23 cellular contexts compared by ENCODE assay signal in the genomic region with DNA sequence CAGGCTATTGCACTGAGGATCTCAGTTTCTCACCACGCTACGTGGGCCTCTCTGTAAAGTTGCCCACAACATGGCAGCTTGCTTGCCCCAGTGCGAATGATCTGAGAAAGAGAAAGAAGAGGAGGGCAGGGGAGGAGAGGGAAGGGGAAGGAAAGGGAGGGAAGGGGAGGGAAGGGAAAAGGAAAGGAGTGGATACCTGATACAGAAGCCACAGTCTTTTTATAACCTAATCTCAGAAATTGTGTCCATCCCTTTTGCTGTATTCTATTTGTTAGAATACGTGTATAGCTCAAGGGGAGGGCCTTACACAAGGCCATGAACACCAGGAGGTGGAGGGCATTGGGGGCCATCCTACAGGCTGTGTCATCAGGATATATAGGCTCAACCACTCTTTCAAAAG.
DNase-seq lines count a peak whose midpoint lies in the region; ATAC-seq, FAIRE-seq and TF ChIP-seq lines count a peak whose summit lies in the region.
"Had no signal": no experiment of that assay in that cellular context is flagged by ENCODE, and none has a peak within 500 bp of the region (broad histone marks: within the 10 kb centered on the region; RNA-seq: fewer than 3 reads in every experiment).

No MANE protein-coding gene starts in this region.

- H3K9me3 ChIP-seq in HepG2 (ENCODE audit: low read length) = no peaks in the 10 kb centered on the region
- no peaks in the 10 kb centered on the region for H3K9me3 ChIP-seq in right lobe of liver
- no peaks in the 10 kb centered on the region for H3K9me3 ChIP-seq in SU-DHL-6 (ENCODE audit: insufficient read depth, low read length)
- peaks cover 6% of the 10 kb centered on the region for H3K9me3 ChIP-seq in mesenchymal stem cell (ENCODE audit: control insufficient read depth, low read length)

- H3K27me3 ChIP-seq in HepG2 (ENCODE audit: control insufficient read depth in 1 of 2, insufficient read depth in 2 of 2, low read length in 2 of 2) (0 out of 5 replicates have a peak, but pooled peaks cover 0 to 4% of the 10 kb centered on the region in 2 experiments), right lobe of liver (no peaks in the 10 kb centered on the region), SU-DHL-6 (ENCODE audit: low read length) (no peaks in the 10 kb centered on the region), mesenchymal stem cell (ENCODE audit: control insufficient read depth in 1 of 2, insufficient read depth in 1 of 2, low read length in 2 of 2) (no peaks in the 10 kb centered on the region)
- H3K27me3 ChIP-seq: BLaER1 treated with 17β-estradiol and CSF1 and Interleukin-3, amounts not matched to agents 10 nM and 100 nM had no signal

- no peak for TF ChIP-seq EP300 in HepG2 (IDR thresholded peaks at IDR 0.05; ENCODE audit: low read depth in 2 of 2, low read length in 2 of 2)
- TF ChIP-seq EP300 in HepG2 (CRISPR knock-in tag; IDR thresholded peaks at IDR 0.05; ENCODE audit: borderline replicate concordance) = no peak

- no peak for TF ChIP-seq CTCF in HepG2 (CRISPR knock-in tag; IDR thresholded peaks at IDR 0.05)
- TF ChIP-seq CTCF in right lobe of liver (IDR thresholded peaks at IDR 0.05) = no peak
- TF ChIP-seq CTCF in SU-DHL-6 (IDR thresholded peaks at IDR 0.05; ENCODE audit: insufficient read depth, low read length, poor library complexity, severe bottlenecking) = no peak

- H3K36me3 ChIP-seq in HepG2 (replicated peaks in 1 of 2; ENCODE audit: control insufficient read depth in 1 of 2, insufficient read depth in 2 of 2, low read length in 2 of 2) (no peaks in the 10 kb centered on the region), right lobe of liver (no peaks in the 10 kb centered on the region), SU-DHL-6 (ENCODE audit: low read length) (no peaks in the 10 kb centered on the region), mesenchymal stem cell (ENCODE audit: control insufficient read depth in 1 of 2, insufficient read depth in 2 of 2, low read depth in 1 of 2, low read length in 2 of 2) (no peaks in the 10 kb centered on the region)
- H3K36me3 ChIP-seq: BLaER1 treated with 17β-estradiol and CSF1 and Interleukin-3, amounts not matched to agents 10 nM and 100 nM had no signal

- no peak overlapping the region for H3K27ac ChIP-seq in HepG2 (ENCODE audit: extremely low read length, insufficient read depth, low read length)
- no peak overlapping the region for H3K27ac ChIP-seq in right lobe of liver
- H3K27ac ChIP-seq in SU-DHL-6 (ENCODE audit: low read depth, low read length) = no peak overlapping the region
- no peak overlapping the region for H3K27ac ChIP-seq in mesenchymal stem cell (ENCODE audit: low read length, poor library complexity, severe bottlenecking)
- H3K27ac ChIP-seq: 22Rv1; A549; BLaER1 treated with 17β-estradiol and CSF1 and Interleukin-3, amounts not matched to agents 10 nM and 100 nM; C4-2B had no signal

- POLR2A ChIA-PET in HepG2 (lab: Yijun Ruan, JAX) = no interaction called here

- CTCF ChIA-PET in HepG2 (lab: Yijun Ruan, JAX; ENCODE audit: low intra/inter-chr PET ratio, low total read pairs) = no interaction called here

- no peak overlapping the region for H3K18ac ChIP-seq in mesenchymal stem cell (ENCODE audit: low read depth in 1 of 2, low read length in 2 of 2)

- no peak overlapping the region for H3K4me2 ChIP-seq in HepG2 (ENCODE audit: low read depth, low read length)
- H3K4me2 ChIP-seq in SU-DHL-6 (ENCODE audit: low read depth, low read length, poor library complexity, severe bottlenecking) = no peak overlapping the region
- no peak overlapping the region for H3K4me2 ChIP-seq in mesenchymal stem cell (ENCODE audit: low read length, poor library complexity, severe bottlenecking)
- H3K4me2 ChIP-seq: A549; BLaER1 treated with 17β-estradiol and CSF1 and Interleukin-3, amounts not matched to agents 10 nM and 100 nM had no signal

- H4K8ac ChIP-seq in mesenchymal stem cell (ENCODE audit: low read length) = no peak overlapping the region

- H4K91ac ChIP-seq in mesenchymal stem cell (ENCODE audit: low read length) = peak overlapping the region; percentile 19

- no peak overlapping the region for H3K14ac ChIP-seq in mesenchymal stem cell (ENCODE audit: low read length in 2 of 2)

- H3K4me1 Mint-ChIP-seq in stimulated activated effector memory CD8-positive, alpha-beta T cell treated with anti-CD3 and anti-CD28 coated beads, Interleukin-12 subunit alpha, Interleukin-12 subunit beta, amount 100 ng/mL, for 72 hours = peaks cover 20% of the 10 kb centered on the region
- H3K4me1 Mint-ChIP-seq: B cell had no signal

- H4K20me1 ChIP-seq in HepG2 (ENCODE audit: insufficient read depth, low read length) (no peaks in the 10 kb centered on the region; the same call in 1 of the 2 replicates), SU-DHL-6 (ENCODE audit: low read depth, low read length) (no peaks in the 10 kb centered on the region)
- H4K20me1 ChIP-seq: BLaER1 treated with 17β-estradiol and CSF1 and Interleukin-3, amounts not matched to agents 10 nM and 100 nM had no signal

- no TSS peak for BruUV-seq in HepG2 (replicated peaks; lab: Mats Ljungman, UMichigan)

- no peak overlapping the region for H3K27ac Mint-ChIP-seq in stimulated activated effector memory CD8-positive, alpha-beta T cell treated with anti-CD3 and anti-CD28 coated beads, Interleukin-12 subunit alpha, Interleukin-12 subunit beta, amount 100 ng/mL, for 72 hours
- H3K27ac Mint-ChIP-seq: B cell; CD4-positive, alpha-beta T cell; CD8-positive, alpha-beta T cell had no signal

- no peak overlapping the region for H3K4ac ChIP-seq in mesenchymal stem cell (ENCODE audit: low read depth in 1 of 2, low read length in 2 of 2)

- H2BK120ac ChIP-seq in mesenchymal stem cell (ENCODE audit: low read depth, low read length) = no peak overlapping the region

- peaks cover 8% of the 10 kb centered on the region for H3K4me1 ChIP-seq in HepG2 (ENCODE audit: insufficient read depth, low read length)
- H3K4me1 ChIP-seq in right lobe of liver = peaks cover 0 to 8% (median 0%) of the 10 kb centered on the region in 4 donors
- H3K4me1 ChIP-seq in mesenchymal stem cell (ENCODE audit: control insufficient read depth, insufficient read depth, low read depth, low read length) = peaks cover 2% of the 10 kb centered on the region
- H3K4me1 ChIP-seq: A549 had no signal

- H3K4me3 ChIP-seq in HepG2 (replicated peaks in 1 of 3; ENCODE audit: insufficient read depth in 1 of 3, low read depth in 2 of 3, low read length in 3 of 3) (no peak overlapping the region), right lobe of liver (no peak overlapping the region), SU-DHL-6 (ENCODE audit: insufficient read depth, low read length, poor library complexity, severe bottlenecking) (no peak overlapping the region), mesenchymal stem cell (ENCODE audit: insufficient read depth in 1 of 2, low read depth in 1 of 2, low read length in 2 of 2) (no peak overlapping the region)
- H3K4me3 ChIP-seq: A549; BLaER1 treated with 17β-estradiol and CSF1 and Interleukin-3, amounts not matched to agents 10 nM and 100 nM had no signal

- H2AFZ ChIP-seq in HepG2 (ENCODE audit: low read length) (no peak overlapping the region), SU-DHL-6 (ENCODE audit: low read depth, low read length, severe bottlenecking) (peak overlapping the region; percentile 9), mesenchymal stem cell (ENCODE audit: low read depth, low read length) (no peak overlapping the region)

- no peaks in the 10 kb centered on the region for H3K79me1 ChIP-seq in mesenchymal stem cell (replicated peaks; ENCODE audit: low read length, poor library complexity, severe bottlenecking)

- no peak for DNase-seq in HepG2 (ENCODE audit: low spot score)
- no peak for DNase-seq in right lobe of liver
- DNase-seq in mesenchymal stem cell = no peak
- no peak for DNase-seq in posterior cingulate gyrus
- DNase-seq in NCI-H187 treated with DMSO at 0.1 percent for 48 hours (lab: John Stamatoyannopoulos, UW) = no peak
- DNase-seq in stimulated activated effector memory CD8-positive, alpha-beta T cell treated with anti-CD3 and anti-CD28 coated beads, Interleukin-12 subunit alpha, Interleukin-12 subunit beta, amount 100 ng/mL, for 72 hours (ENCODE audit: low spot score in 2 of 2) = no peak
- DNase-seq: AML-193; Caco-2; Calu3; CD4-positive, alpha-beta T cell; CD8-positive, alpha-beta T cell; DMS79 treated with DMSO at 0.1 percent for 48 hours; GF-D8 had no signal

- H3K9ac ChIP-seq in HepG2 (ENCODE audit: insufficient read depth, low read depth, low read length) (no peak overlapping the region), SU-DHL-6 (ENCODE audit: low read length) (no peak overlapping the region), mesenchymal stem cell (ENCODE audit: low read length) (no peak overlapping the region)
- H3K9ac ChIP-seq: BLaER1 treated with 17β-estradiol and CSF1 and Interleukin-3, amounts not matched to agents 10 nM and 100 nM had no signal

- peaks cover 4% of the 10 kb centered on the region for H3K9me3 Mint-ChIP-seq in stimulated activated effector memory CD8-positive, alpha-beta T cell treated with anti-CD3 and anti-CD28 coated beads, Interleukin-12 subunit alpha, Interleukin-12 subunit beta, amount 100 ng/mL, for 72 hours

- TF ChIP-seq RAD21 in HepG2 (CRISPR knock-in tag; IDR thresholded peaks at IDR 0.05) = no peak

- H3K79me2 ChIP-seq in HepG2 (ENCODE audit: insufficient read depth, low read length) = no peaks in the 10 kb centered on the region
- H3K79me2 ChIP-seq in SU-DHL-6 (ENCODE audit: insufficient read depth, low read length) = no peaks in the 10 kb centered on the region

- H2BK5ac ChIP-seq in mesenchymal stem cell (ENCODE audit: low read depth, low read length, poor library complexity, severe bottlenecking) = no peak overlapping the region

- no peaks in the 10 kb centered on the region for H3K9me2 ChIP-seq in SU-DHL-6 (replicated peaks; ENCODE audit: insufficient read depth, low read length)

- intact Hi-C loops in HepG2 (cut with micrococcal nuclease; ENCODE audit: unreplicated experiment) (no loop called here), right lobe of liver (cut with DNase I) (no loop called here), posterior cingulate gyrus (cut with DNase I) (no loop called here)

- no peak for TF ChIP-seq POLR2A in HepG2 (IDR thresholded peaks at IDR 0.05; ENCODE audit: insufficient read depth in 1 of 2, low read depth in 2 of 2, low read length in 2 of 2)
- TF ChIP-seq POLR2A in right lobe of liver (IDR thresholded peaks at IDR 0.05) = no peak

- H2BK12ac ChIP-seq in mesenchymal stem cell (ENCODE audit: low read length in 2 of 2) = no peak overlapping the region

- H3F3A ChIP-seq in SU-DHL-6 (ENCODE audit: insufficient read depth) = no peaks in the 10 kb centered on the region

- no peak overlapping the region for H2BK15ac ChIP-seq in mesenchymal stem cell (ENCODE audit: low read depth, poor library complexity, severe bottlenecking)

- H3K4me3 Mint-ChIP-seq in stimulated activated effector memory CD8-positive, alpha-beta T cell treated with anti-CD3 and anti-CD28 coated beads, Interleukin-12 subunit alpha, Interleukin-12 subunit beta, amount 100 ng/mL, for 72 hours = no peak overlapping the region
- H3K4me3 Mint-ChIP-seq: B cell; CD4-positive, alpha-beta T cell; CD8-positive, alpha-beta T cell had no signal

- no peak for FAIRE-seq in HepG2 (lab: Jason Lieb, UNC)
- FAIRE-seq: A549, D721Med, G401.6, GM12891, GM19239 had no signal

- WGBS in HepG2 (ENCODE audit: low lambda C conversion rate) = 17% methylated on average over 4 of the region's 4 CpGs
- WGBS in right lobe of liver (ENCODE audit: insufficient coverage, low coverage, low lambda C conversion rate, missing lambda C conversion rate) = no CpG with 5 or more reads among the region's 4 CpGs
- WGBS in mesenchymal stem cell = 95% methylated on average over 4 of the region's 4 CpGs

- ATAC-seq in HepG2 (no peak), right lobe of liver (no peak)
- ATAC-seq in stimulated activated effector memory CD8-positive, alpha-beta T cell treated with anti-CD3 and anti-CD28 coated beads, Interleukin-12 subunit alpha, Interleukin-12 subunit beta, amount 100 ng/mL, for 72 hours = no peak
- ATAC-seq: A549; CD8-positive, alpha-beta T cell had no signal

- in situ Hi-C loops in HepG2 (cut with HindIII; ENCODE audit: extremely low pct_ligation_motif_present, low pct_unique_long_range_greater_than_20kb) = no loop called here

- no peak overlapping the region for H3K23ac ChIP-seq in mesenchymal stem cell (ENCODE audit: low read length in 2 of 2)

- no peaks in the 10 kb centered on the region for H3K36me3 Mint-ChIP-seq in stimulated activated effector memory CD8-positive, alpha-beta T cell treated with anti-CD3 and anti-CD28 coated beads, Interleukin-12 subunit alpha, Interleukin-12 subunit beta, amount 100 ng/mL, for 72 hours
- H3K36me3 Mint-ChIP-seq: CD8-positive, alpha-beta T cell had no signal

- H2AK5ac ChIP-seq in mesenchymal stem cell (ENCODE audit: low read length, severe bottlenecking) = no peak overlapping the region
